Comparison of ENCODE assay signal across 1 cellular context in the genomic region with DNA sequence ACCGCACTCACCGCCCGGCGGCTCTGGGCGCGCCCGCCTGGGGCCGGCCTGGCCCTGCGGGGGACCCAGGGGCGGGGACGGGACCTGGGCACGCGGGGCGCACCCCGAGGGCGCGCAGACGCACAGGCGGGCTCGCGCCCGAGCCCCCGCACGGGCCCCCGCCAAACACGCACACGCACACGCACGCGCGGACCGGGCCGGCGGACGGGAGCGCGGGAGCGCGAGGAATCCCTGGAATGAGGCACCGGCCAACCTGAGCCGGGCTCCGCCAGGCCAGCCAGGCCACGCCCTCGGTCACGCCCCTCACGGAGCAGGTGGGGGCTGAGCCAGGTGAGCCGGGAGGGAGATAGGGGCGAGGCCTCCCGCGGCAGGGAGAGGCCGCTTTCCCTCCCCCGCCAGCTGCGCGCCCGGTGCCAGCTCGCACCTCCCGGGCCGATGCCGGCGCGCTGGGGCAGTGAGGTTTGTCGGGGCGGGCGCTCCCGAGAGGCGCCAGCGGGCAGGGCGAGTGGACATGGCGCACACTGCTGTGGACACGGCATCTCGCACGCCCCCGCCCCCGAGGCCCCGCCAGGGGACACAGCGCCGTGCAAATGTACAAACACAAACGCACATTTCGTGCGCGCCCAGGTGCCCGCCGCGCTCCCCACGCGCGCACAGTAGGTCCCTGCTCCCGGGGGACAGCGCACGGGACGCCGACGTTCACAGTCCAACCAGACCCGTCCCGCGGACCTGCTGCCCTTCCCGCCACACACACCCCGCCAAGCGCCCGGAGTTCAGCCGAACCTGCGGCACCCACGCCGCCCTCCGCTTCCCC.
TF ChIP-seq lines count a peak whose summit lies in the region.

No MANE protein-coding gene starts in this region.

TF ChIP-seq in SK-N-SH, 30 proteins besides CTCF, POLR2A, EP300 and RAD21 (continued from another document):
- TF ChIP-seq ELF1 (IDR thresholded peaks at IDR 0.05) (no peak), REST (IDR thresholded peaks at IDR 0.05; ENCODE audit: low read depth, low read length) (no peak), CHD2 (IDR thresholded peaks at IDR 0.05; ENCODE audit: low read length, partially characterized antibody) (no peak)
